Comparison of ENCODE assay signal across 25 cellular contexts in the genomic region with DNA sequence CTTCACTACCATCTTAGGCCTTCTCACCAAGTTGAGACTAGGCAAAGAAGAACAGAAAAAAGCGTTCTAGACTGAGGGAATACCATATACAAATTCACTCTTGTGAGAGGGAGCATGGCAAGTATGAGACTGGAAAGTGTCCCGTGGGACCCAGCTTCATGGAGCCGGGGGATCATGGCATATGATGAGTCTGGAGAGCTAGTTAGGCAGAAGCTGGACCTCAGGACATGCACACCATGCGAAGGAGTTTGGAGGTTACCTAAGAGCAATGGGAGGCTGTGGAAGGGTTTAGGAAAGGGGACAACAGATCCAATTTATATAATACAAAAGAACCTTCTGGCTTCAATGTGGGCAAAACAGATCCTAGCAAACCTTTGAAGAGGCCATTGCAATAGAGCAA.
"Had no signal": no experiment of that assay in that cellular context is flagged by ENCODE, and none has a peak within 500 bp of the region (broad histone marks: within the 10 kb centered on the region; RNA-seq: fewer than 3 reads in every experiment).

No MANE protein-coding gene starts in this region.

- H3K9me3 Mint-ChIP-seq: natural killer cell; stimulated activated effector memory CD8-positive, alpha-beta T cell treated with anti-CD3 and anti-CD28 coated beads, Interleukin-12 subunit alpha, Interleukin-12 subunit beta, amount 100 ng/mL, for 72 hours; type B pancreatic cell had no signal

- DNase-seq: dermis blood vessel endothelial cell; effector memory CD4-positive, alpha-beta T cell; foreskin keratinocyte; heart right ventricle; hippocampal formation; left cardiac atrium; left lung; mesendoderm; midbrain; natural killer cell; occipital lobe; ovary; stimulated activated CD4-positive, alpha-beta T cell treated with anti-CD3 and anti-CD28 coated beads, Interleukin-12 subunit alpha, Interleukin-12 subunit beta, amount 100 ng/mL, for 4 hours; stimulated activated CD4-positive, alpha-beta T cell treated with anti-CD3 and anti-CD28 coated beads, Interleukin-1b, Interleukin-23, amount 100 ng/mL, for 48 hours; stimulated activated CD4-positive, alpha-beta T cell treated with anti-CD3 and anti-CD28 coated beads, Interleukin-4, amount 100 ng/mL, for 1 hour; stimulated activated naive CD4-positive, alpha-beta T cell treated with Interleukin-2 at 50 U/mL for 16 hours; stomach; tibial artery had no signal

- H3K27ac ChIP-seq: coronary artery, esophagus muscularis mucosa, foreskin keratinocyte, gastroesophageal sphincter, heart right ventricle, left lung, ovary, stomach had no signal

- ATAC-seq: foreskin keratinocyte; gastroesophageal sphincter; heart right ventricle; left cardiac atrium; left lung; natural killer cell; sciatic nerve; stimulated activated effector memory CD8-positive, alpha-beta T cell treated with anti-CD3 and anti-CD28 coated beads, Interleukin-12 subunit alpha, Interleukin-12 subunit beta, amount 100 ng/mL, for 72 hours had no signal

- H3K4me3 ChIP-seq: coronary artery, esophagus muscularis mucosa, gastroesophageal sphincter, heart right ventricle, left lung, ovary, smooth muscle cell, stomach, tibial artery had no signal

- H3K9me3 ChIP-seq: esophagus muscularis mucosa, gastroesophageal sphincter, heart right ventricle, left lung, ovary, stomach, tibial artery had no signal

- H3K27ac Mint-ChIP-seq: natural killer cell; stimulated activated effector memory CD8-positive, alpha-beta T cell treated with anti-CD3 and anti-CD28 coated beads, Interleukin-12 subunit alpha, Interleukin-12 subunit beta, amount 100 ng/mL, for 72 hours; type B pancreatic cell had no signal

- H3K36me3 Mint-ChIP-seq: stimulated activated effector memory CD8-positive, alpha-beta T cell treated with anti-CD3 and anti-CD28 coated beads, Interleukin-12 subunit alpha, Interleukin-12 subunit beta, amount 100 ng/mL, for 72 hours had no signal

- H3K27me3 Mint-ChIP-seq: type B pancreatic cell had no signal

- H3K4me3 Mint-ChIP-seq: natural killer cell; stimulated activated effector memory CD8-positive, alpha-beta T cell treated with anti-CD3 and anti-CD28 coated beads, Interleukin-12 subunit alpha, Interleukin-12 subunit beta, amount 100 ng/mL, for 72 hours; type B pancreatic cell had no signal

- H3K36me3 ChIP-seq: ovary had no signal

- H3K27me3 ChIP-seq: esophagus muscularis mucosa, foreskin keratinocyte, gastroesophageal sphincter, heart right ventricle, left lung, ovary, stomach, tibial artery had no signal
